ENCODE assay signal across 1 cellular context in genomic region chr3:128882709-128883108, GRCh38.
TF ChIP-seq lines count a peak whose summit lies in the region.

No MANE protein-coding gene starts in this region.

TF ChIP-seq in neural cell, 6 proteins besides CTCF, POLR2A, EP300 and RAD21 (continued from another document):
- no peak for TF ChIP-seq REST (IDR thresholded peaks at IDR 0.05; ENCODE audit: borderline replicate concordance)
